Comparison of ENCODE assay signal across 13 cellular contexts in the genomic region with DNA sequence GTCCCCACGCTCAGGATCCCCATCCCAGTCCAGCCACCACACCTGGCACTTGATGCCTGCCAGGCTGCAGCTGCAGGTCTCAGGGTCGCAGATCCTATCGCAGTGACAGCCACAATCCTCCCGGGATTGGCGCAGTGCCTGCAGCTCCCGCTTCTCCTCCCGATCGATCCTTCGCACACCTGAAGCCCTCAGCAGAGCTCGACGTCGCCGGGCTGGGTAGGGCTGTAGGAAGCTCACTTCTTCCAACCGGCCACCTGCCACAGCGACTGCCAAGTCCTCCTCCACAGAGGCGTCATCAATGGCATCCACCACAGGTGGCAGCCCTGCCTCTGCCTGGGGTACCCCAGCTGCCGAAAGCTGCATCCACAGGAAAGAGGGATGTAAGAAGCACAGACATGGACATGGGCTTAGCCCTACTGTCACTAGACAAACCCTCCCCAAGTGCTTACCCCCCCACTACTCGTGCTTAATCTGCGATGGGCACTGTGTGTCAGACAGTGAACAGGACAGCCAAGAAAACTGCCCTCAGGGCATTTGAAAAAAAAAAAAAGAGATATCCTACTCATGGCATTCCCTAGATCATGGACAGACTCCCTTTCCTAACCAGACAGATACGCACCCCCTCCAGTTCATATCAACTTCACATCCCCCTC. TPM values are rescaled to one million over a fixed set of nuclear protein-coding genes. Genes with fewer than 3 reads are reported as not detected.
DNase-seq lines count a peak whose midpoint lies in the region; ATAC-seq and TF ChIP-seq lines count a peak whose summit lies in the region.
"Had no signal": no experiment of that assay in that cellular context is flagged by ENCODE, and none has a peak within 500 bp of the region (broad histone marks: within the 10 kb centered on the region; RNA-seq: fewer than 3 reads in every experiment).

No MANE protein-coding gene starts in this region.

- H3K9me3 ChIP-seq in heart right ventricle = no peaks in the 10 kb centered on the region

- peak overlapping the region; percentile 62 to 85 for H3K27ac Mint-ChIP-seq in activated naive CD4-positive, alpha-beta T cell treated with anti-CD3 and anti-CD28 coated beads, Interleukin-2, amount 50 U/mL, for 72 hours
- H3K27ac Mint-ChIP-seq in activated naive CD4-positive, alpha-beta T cell treated with anti-CD3 and anti-CD28 coated beads, Interleukin-2, amount 10 ng/mL, durations not matched to agents 7 days and 5 days = no peak overlapping the region
- H3K27ac Mint-ChIP-seq in activated naive CD8-positive, alpha-beta T cell treated with anti-CD3 and anti-CD28 coated beads for 36 hours = peak overlapping the region; percentile 61
- no peak overlapping the region for H3K27ac Mint-ChIP-seq in progenitor cell of endocrine pancreas
- H3K27ac Mint-ChIP-seq: activated B cell treated with CpG ODN at 0.5 μM for 24 hours had no signal

- H3K4me1 ChIP-seq in heart right ventricle = peaks cover 57 to 94% (median 75%) of the 10 kb centered on the region in 9 donors

- no peak for TF ChIP-seq CTCF in heart right ventricle (IDR thresholded peaks at IDR 0.05)
- no peak for TF ChIP-seq CTCF in progenitor cell of endocrine pancreas (IDR thresholded peaks at IDR 0.05; ENCODE audit: unreplicated experiment)

- peaks cover 58% of the 10 kb centered on the region for H3K4me1 Mint-ChIP-seq in activated naive CD4-positive, alpha-beta T cell treated with anti-CD3 and anti-CD28 coated beads, Interleukin-2, amount 10 ng/mL, durations not matched to agents 7 days and 5 days
- peaks cover 47% of the 10 kb centered on the region for H3K4me1 Mint-ChIP-seq in activated naive CD8-positive, alpha-beta T cell treated with anti-CD3 and anti-CD28 coated beads for 36 hours
- H3K4me1 Mint-ChIP-seq in progenitor cell of endocrine pancreas (ENCODE audit: low read depth) = peaks cover 42% of the 10 kb centered on the region

- no peaks in the 10 kb centered on the region for H3K27me3 Mint-ChIP-seq in activated naive CD4-positive, alpha-beta T cell treated with anti-CD3 and anti-CD28 coated beads, Interleukin-2, amount 10 ng/mL, durations not matched to agents 7 days and 5 days
- no peaks in the 10 kb centered on the region for H3K27me3 Mint-ChIP-seq in activated naive CD8-positive, alpha-beta T cell treated with anti-CD3 and anti-CD28 coated beads for 36 hours
- H3K27me3 Mint-ChIP-seq in progenitor cell of endocrine pancreas = no peaks in the 10 kb centered on the region
- H3K27me3 Mint-ChIP-seq: activated B cell treated with CpG ODN at 0.5 μM for 24 hours had no signal

- WGBS in heart right ventricle, 2 donors = 89 to 91% methylated on average over 20 of the region's 20 CpGs

- H3K9me3 Mint-ChIP-seq in activated naive CD4-positive, alpha-beta T cell treated with anti-CD3 and anti-CD28 coated beads, Interleukin-2, amount 50 U/mL, for 72 hours = no peaks in the 10 kb centered on the region
- no peaks in the 10 kb centered on the region for H3K9me3 Mint-ChIP-seq in activated naive CD4-positive, alpha-beta T cell treated with anti-CD3 and anti-CD28 coated beads, Interleukin-2, amount 10 ng/mL, durations not matched to agents 7 days and 5 days
- H3K9me3 Mint-ChIP-seq in activated naive CD8-positive, alpha-beta T cell treated with anti-CD3 and anti-CD28 coated beads for 36 hours = no peaks in the 10 kb centered on the region
- H3K9me3 Mint-ChIP-seq in progenitor cell of endocrine pancreas (ENCODE audit: low read depth) = no peaks in the 10 kb centered on the region
- H3K9me3 Mint-ChIP-seq: activated B cell treated with CpG ODN at 0.5 μM for 24 hours had no signal

- H3K27ac ChIP-seq in heart right ventricle = no peak overlapping the region

- no peak overlapping the region for H3K4me3 Mint-ChIP-seq in activated naive CD4-positive, alpha-beta T cell treated with anti-CD3 and anti-CD28 coated beads, Interleukin-2, amount 10 ng/mL, durations not matched to agents 7 days and 5 days
- H3K4me3 Mint-ChIP-seq in activated naive CD8-positive, alpha-beta T cell treated with anti-CD3 and anti-CD28 coated beads for 36 hours = no peak overlapping the region
- no peak overlapping the region for H3K4me3 Mint-ChIP-seq in progenitor cell of endocrine pancreas (ENCODE audit: low read depth)
- H3K4me3 Mint-ChIP-seq: activated B cell treated with CpG ODN at 0.5 μM for 24 hours had no signal

- CTCF ChIA-PET in activated naive CD4-positive, alpha-beta T cell treated with anti-CD3 and anti-CD28 coated beads, Interleukin-2, amount 10 ng/mL, durations not matched to agents 7 days and 5 days (lab: Charles Lee) = interaction anchor here (1.6 kb wide), 2 partner anchors 51 to 148 kb away, joined by 3 to 4 read pairs; no protein-coding TSS in a partner anchor

- H3K36me3 Mint-ChIP-seq in activated naive CD4-positive, alpha-beta T cell treated with anti-CD3 and anti-CD28 coated beads, Interleukin-2, amount 50 U/mL, for 72 hours = peaks cover 59 to 62% of the 10 kb centered on the region in 2 donors
- peaks cover 69% of the 10 kb centered on the region for H3K36me3 Mint-ChIP-seq in activated naive CD4-positive, alpha-beta T cell treated with anti-CD3 and anti-CD28 coated beads, Interleukin-2, amount 10 ng/mL, durations not matched to agents 7 days and 5 days
- peaks cover 56% of the 10 kb centered on the region for H3K36me3 Mint-ChIP-seq in activated naive CD8-positive, alpha-beta T cell treated with anti-CD3 and anti-CD28 coated beads for 36 hours
- peaks cover 6% of the 10 kb centered on the region for H3K36me3 Mint-ChIP-seq in progenitor cell of endocrine pancreas (ENCODE audit: insufficient read depth)

- DNase-seq in activated naive CD4-positive, alpha-beta T cell treated with anti-CD3 and anti-CD28 coated beads, Interleukin-2, amount 50 U/mL, for 72 hours (ENCODE audit: low spot score in 2 of 2) = no peak
- DNase-seq in activated naive CD4-positive, alpha-beta T cell treated with anti-CD3 and anti-CD28 coated beads, Interleukin-2, amount 10 ng/mL, durations not matched to agents 7 days and 5 days = no peak
- peak; percentile 73 for DNase-seq in NCI-H2029 treated with DMSO at 0.1 percent for 48 hours (lab: John Stamatoyannopoulos, UW)
- no peak for DNase-seq in activated naive CD8-positive, alpha-beta T cell treated with anti-CD3 and anti-CD28 coated beads for 36 hours
- DNase-seq in sciatic nerve (ENCODE audit: low spot score) = peak; percentile 62
- DNase-seq in heart right ventricle = no peak
- DNase-seq in progenitor cell of endocrine pancreas (ENCODE audit: low spot score, unreplicated experiment) = no peak
- DNase-seq: activated B cell treated with CpG ODN at 0.5 μM for 24 hours; effector CD8-positive, alpha-beta T cell; NCI-H1048 had no signal

- no peak overlapping the region for H3K4me3 ChIP-seq in heart right ventricle

- no peaks in the 10 kb centered on the region for H3K27me3 ChIP-seq in heart right ventricle

- peaks cover 0 to 72% (median 41%) of the 10 kb centered on the region in 9 donors for H3K36me3 ChIP-seq in heart right ventricle

- no peak for ATAC-seq in activated naive CD4-positive, alpha-beta T cell treated with anti-CD3 and anti-CD28 coated beads, Interleukin-2, amount 50 U/mL, for 72 hours
- ATAC-seq in sciatic nerve = no peak
- ATAC-seq in heart right ventricle = no peak
- no peak for ATAC-seq in GM21526 (IDR thresholded peaks at IDR 0.05; ENCODE audit: low FRiP score, unreplicated experiment)

- intact Hi-C loops in sciatic nerve (cut with DNase I) = no loop called here
- intact Hi-C loops in heart right ventricle (cut with DNase I) = loop anchor here in 2 of 10 donors (5.0 to 10.0 kb wide), 2 partner anchors 38 to 241 kb away; partner anchors contain the start of gene SLC25A38 (in 1 of the 2)

RNA-seq across cellular contexts. Expression of gene CSRNP1, which starts 9.2 kb away (rescaled TPM):
- 10 to 100 TPM; 72.9 to 87.1 TPM for total RNA-seq in activated naive CD4-positive, alpha-beta T cell treated with anti-CD3 and anti-CD28 coated beads, Interleukin-2, amount 50 U/mL, for 72 hours
- total RNA-seq in activated naive CD8-positive, alpha-beta T cell treated with anti-CD3 and anti-CD28 coated beads for 36 hours = 10 to 100 TPM; 53.4 to 54.8 TPM
- total RNA-seq in sciatic nerve (51.7 TPM), heart right ventricle (10 to 100 TPM in 9 of 10 donors, 1 to 10 TPM in 1; 7.4 to 46.3 (median 17.7) TPM), progenitor cell of endocrine pancreas (6.6 and 6.7 TPM in 2 replicates)
- 10 to 100 TPM; 14.1 to 28.1 TPM for polyA plus RNA-seq in heart right ventricle

RNA-seq across cellular contexts. Expression of gene TTC21A, which starts 36.7 kb away (rescaled TPM):
- 1 to 10 TPM; 1.6 to 2.5 TPM for total RNA-seq in activated naive CD4-positive, alpha-beta T cell treated with anti-CD3 and anti-CD28 coated beads, Interleukin-2, amount 50 U/mL, for 72 hours
- total RNA-seq in activated naive CD8-positive, alpha-beta T cell treated with anti-CD3 and anti-CD28 coated beads for 36 hours = under 1 TPM; 0.42 to 0.78 TPM
- 13.4 TPM for total RNA-seq in sciatic nerve
- total RNA-seq in heart right ventricle = 1 to 10 TPM; 1.1 to 3.1 (median 1.5) TPM
- polyA plus RNA-seq in heart right ventricle = 1 to 10 TPM in 1 of 2 donors, under 1 TPM in 1; 0.80 to 7.5 TPM
- total RNA-seq in progenitor cell of endocrine pancreas = 16.1 and 17.2 TPM in 2 replicates

RNA-seq across cellular contexts. Expression of gene GORASP1, which starts 36.8 kb away (rescaled TPM):
- total RNA-seq in activated naive CD4-positive, alpha-beta T cell treated with anti-CD3 and anti-CD28 coated beads, Interleukin-2, amount 50 U/mL, for 72 hours = 10 to 100 TPM; 19.0 to 22.7 TPM
- total RNA-seq in activated naive CD8-positive, alpha-beta T cell treated with anti-CD3 and anti-CD28 coated beads for 36 hours = 10 to 100 TPM; 11.5 to 11.9 TPM
- total RNA-seq in sciatic nerve = 55.8 TPM
- 10 to 100 TPM; 35.8 to 54.2 (median 41.1) TPM for total RNA-seq in heart right ventricle
- 10 to 100 TPM; 28.4 to 37.2 TPM for polyA plus RNA-seq in heart right ventricle
- 64.3 and 72.8 TPM in 2 replicates for total RNA-seq in progenitor cell of endocrine pancreas

RNA-seq across cellular contexts. Expression of gene XIRP1, which starts 48.2 kb away (rescaled TPM):
- total RNA-seq in activated naive CD4-positive, alpha-beta T cell treated with anti-CD3 and anti-CD28 coated beads, Interleukin-2, amount 50 U/mL, for 72 hours = 1 to 10 TPM in 1 of 2 donors, under 1 TPM in 1; 0.14 to 4.1 TPM
- under 1 TPM; 0.66 to 0.91 TPM for total RNA-seq in activated naive CD8-positive, alpha-beta T cell treated with anti-CD3 and anti-CD28 coated beads for 36 hours
- total RNA-seq in sciatic nerve (0.04 TPM), heart right ventricle (1,000 to 10,000 TPM in 2 of 10 donors, 100 to 1,000 TPM in 8; 277 to 1,691 (median 608) TPM), progenitor cell of endocrine pancreas (0.16 TPM in 1 of 2 replicates, not detected in the other)
- polyA plus RNA-seq in heart right ventricle = 100 to 1,000 TPM; 404 to 586 TPM
- total RNA-seq: glomerular endothelial cell, HT-29 had no signal

Comparison
In these comparisons a context has a peak if more than half of its experiments do, and no peak if none do; other contexts are left out.
1. H3K27ac Mint-ChIP-seq: peak in activated naive CD4-positive, alpha-beta T cell treated with anti-CD3 and anti-CD28 coated beads, Interleukin-2, amount 50 U/mL, for 72 hours (2 of 2) and activated naive CD8-positive, alpha-beta T cell treated with anti-CD3 and anti-CD28 coated beads for 36 hours (single experiment); none in activated naive CD4-positive, alpha-beta T cell treated with anti-CD3 and anti-CD28 coated beads, Interleukin-2, amount 10 ng/mL, durations not matched to agents 7 days and 5 days (single experiment) and progenitor cell of endocrine pancreas (single experiment).
2. DNase-seq: peak in NCI-H2029 treated with DMSO at 0.1 percent for 48 hours (single experiment) and sciatic nerve (single experiment); none in activated naive CD4-positive, alpha-beta T cell treated with anti-CD3 and anti-CD28 coated beads, Interleukin-2, amount 50 U/mL, for 72 hours (0 of 2), activated naive CD4-positive, alpha-beta T cell treated with anti-CD3 and anti-CD28 coated beads, Interleukin-2, amount 10 ng/mL, durations not matched to agents 7 days and 5 days (single experiment), activated naive CD8-positive, alpha-beta T cell treated with anti-CD3 and anti-CD28 coated beads for 36 hours (single experiment), heart right ventricle (0 of 2) and progenitor cell of endocrine pancreas (single experiment).